ENCODE assay signal across 1 cellular context in genomic region chr2:66582975-66583842, GRCh38.
TF ChIP-seq lines count a peak whose summit lies in the region.

No MANE protein-coding gene starts in this region.

TF ChIP-seq in SK-N-SH treated with all-trans-retinoic acid at 6 μM for 48 hours, 23 proteins besides CTCF, POLR2A, EP300 and RAD21 (continued from another document):
- no peak for TF ChIP-seq TSHZ2 (CRISPR knock-in tag; IDR thresholded peaks at IDR 0.05)
- TF ChIP-seq POU6F1 (CRISPR knock-in tag; IDR thresholded peaks at IDR 0.05; ENCODE audit: borderline replicate concordance, low read depth) = no peak
- TF ChIP-seq PPARA (CRISPR knock-in tag; IDR thresholded peaks at IDR 0.05; ENCODE audit: borderline replicate concordance) = no peak
- no peak for TF ChIP-seq ZFP3 (CRISPR knock-in tag; IDR thresholded peaks at IDR 0.05)
- no peak for TF ChIP-seq ZC3H10 (CRISPR knock-in tag; IDR thresholded peaks at IDR 0.05)
- no peak for TF ChIP-seq CSDC2 (CRISPR knock-in tag; IDR thresholded peaks at IDR 0.05)
- TF ChIP-seq ZNF70 (CRISPR knock-in tag; IDR thresholded peaks at IDR 0.05) = no peak
- no peak for TF ChIP-seq ARNTL (CRISPR knock-in tag; IDR thresholded peaks at IDR 0.05; ENCODE audit: borderline replicate concordance, low read depth)
- TF ChIP-seq ZNF8 (CRISPR knock-in tag; IDR thresholded peaks at IDR 0.05) = no peak
- TF ChIP-seq CREB5 (CRISPR knock-in tag; IDR thresholded peaks at IDR 0.05; ENCODE audit: low read depth) = no peak
- no peak for TF ChIP-seq ZNF565 (CRISPR knock-in tag; conservative IDR thresholded peaks at IDR 0.05; ENCODE audit: low read depth)
- TF ChIP-seq ISL1 (CRISPR knock-in tag; IDR thresholded peaks at IDR 0.05) = no peak
